ENCODE assay signal across 15 cellular contexts in genomic region chr16:57988929-57989328, GRCh38. TPM values are rescaled to one million over a fixed set of nuclear protein-coding genes. Genes with fewer than 3 reads are reported as not detected.
A peak's percentile ranks its signal among the peaks of the same experiment; 100 is the strongest.
DNase-seq lines count a peak whose midpoint lies in the region; ATAC-seq and TF ChIP-seq lines count a peak whose summit lies in the region.
"Had no signal": no experiment of that assay in that cellular context is flagged by ENCODE, and none has a peak within 500 bp of the region (broad histone marks: within the 10 kb centered on the region; RNA-seq: fewer than 3 reads in every experiment).

No MANE protein-coding gene starts in this region.

- DNase-seq in Caki2 (ENCODE audit: low read depth) (peak; percentile 70), NCI-H1105 treated with DMSO at 0.1 percent for 48 hours (lab: John Stamatoyannopoulos, UW) (peak; percentile 29), islet precursor cell (peak; percentile 51), HFFc6 (no peak), lower leg skin (ENCODE audit: low spot score in 2 of 2) (no peak)
- DNase-seq in activated CD4-positive, alpha-beta T cell treated with anti-CD3 and anti-CD28 coated beads for 36 hours = no peak
- DNase-seq: activated CD8-positive, alpha-beta T cell treated with anti-CD3 and anti-CD28 coated beads, Interleukin-2, amount 10 ng/mL, durations not matched to agents 7 days and 5 days; activated naive CD4-positive, alpha-beta T cell treated with anti-CD3 and anti-CD28 coated beads, Interleukin-2, amount 50 U/mL, for 16 hours; MV-4-11 had no signal

- TF ChIP-seq CTCF in brain (conservative IDR thresholded peaks at IDR 0.05) (no peak), HFFc6 (IDR thresholded peaks at IDR 0.05) (no peak), lower leg skin (IDR thresholded peaks at IDR 0.05) (no peak)

- TF ChIP-seq POLR2A in lower leg skin (IDR thresholded peaks at IDR 0.05) = no peak

- POLR2A ChIA-PET in activated CD4-positive, alpha-beta T cell treated with anti-CD3 and anti-CD28 coated beads for 36 hours (lab: Charles Lee) = no interaction called here

- no peak overlapping the region for H3K4me3 ChIP-seq in lower leg skin (ENCODE audit: low read depth, poor library complexity, severe bottlenecking)
- H3K4me3 ChIP-seq: BLaER1 treated with 17β-estradiol and CSF1 and Interleukin-3, amounts not matched to agents 10 nM and 100 nM; gastroesophageal sphincter had no signal

- H3K9me3 Mint-ChIP-seq in brain (no peaks in the 10 kb centered on the region), HFFc6 (no peaks in the 10 kb centered on the region)
- H3K9me3 Mint-ChIP-seq in activated CD4-positive, alpha-beta T cell treated with anti-CD3 and anti-CD28 coated beads for 36 hours (ENCODE audit: low read depth) = no peaks in the 10 kb centered on the region

- H3K27ac Mint-ChIP-seq in brain (peak overlapping the region in 4 of 5 experiments; percentile 55 to 72 (median 60)), HFFc6 (no peak overlapping the region)
- no peak overlapping the region for H3K27ac Mint-ChIP-seq in activated CD4-positive, alpha-beta T cell treated with anti-CD3 and anti-CD28 coated beads for 36 hours
- H3K27ac Mint-ChIP-seq: activated CD8-positive, alpha-beta T cell treated with anti-CD3 and anti-CD28 coated beads, Interleukin-2, amount 10 ng/mL, durations not matched to agents 7 days and 5 days had no signal

- H3K4me3 Mint-ChIP-seq in brain (no peak overlapping the region), HFFc6 (no peak overlapping the region)
- H3K4me3 Mint-ChIP-seq in activated CD4-positive, alpha-beta T cell treated with anti-CD3 and anti-CD28 coated beads for 36 hours = no peak overlapping the region
- H3K4me3 Mint-ChIP-seq: activated CD8-positive, alpha-beta T cell treated with anti-CD3 and anti-CD28 coated beads, Interleukin-2, amount 10 ng/mL, durations not matched to agents 7 days and 5 days had no signal

- no peaks in the 10 kb centered on the region for H3K36me3 Mint-ChIP-seq in brain
- H3K36me3 Mint-ChIP-seq in activated CD4-positive, alpha-beta T cell treated with anti-CD3 and anti-CD28 coated beads for 36 hours (ENCODE audit: low read depth) = no peaks in the 10 kb centered on the region
- H3K36me3 Mint-ChIP-seq in HFFc6 (ENCODE audit: low read depth) = no peaks in the 10 kb centered on the region

- H3K27me3 Mint-ChIP-seq in brain (peaks cover 25% of the 10 kb centered on the region), HFFc6 (ENCODE audit: insufficient read depth) (peaks cover 22% of the 10 kb centered on the region)
- H3K27me3 Mint-ChIP-seq in activated CD4-positive, alpha-beta T cell treated with anti-CD3 and anti-CD28 coated beads for 36 hours = no peaks in the 10 kb centered on the region

- H3K4me1 Mint-ChIP-seq in brain (peaks cover 7% of the 10 kb centered on the region), HFFc6 (ENCODE audit: low read depth) (no peaks in the 10 kb centered on the region)
- H3K4me1 Mint-ChIP-seq in activated CD4-positive, alpha-beta T cell treated with anti-CD3 and anti-CD28 coated beads for 36 hours = peaks cover 7% of the 10 kb centered on the region

- in situ Hi-C loops in Caki2 (cut with HindIII; ENCODE audit: low pct_unique_long_range_greater_than_20kb, low sequenced_read_pairs) = no loop called here

- CTCF ChIA-PET in activated CD4-positive, alpha-beta T cell treated with anti-CD3 and anti-CD28 coated beads for 36 hours (lab: Charles Lee) = interaction anchor here (0.7 kb wide), 1 partner anchor 454 kb away, joined by 3 read pairs; no protein-coding TSS in a partner anchor

- 55% methylated on average over 1 of the region's 1 CpG; no CpG with 5 or more reads in 1 of the 2 donors for WGBS in lower leg skin, 2 donors

- ATAC-seq in HG02852 (IDR thresholded peaks at IDR 0.05; ENCODE audit: unreplicated experiment) = no peak
- ATAC-seq in activated CD4-positive, alpha-beta T cell treated with anti-CD3 and anti-CD28 coated beads for 36 hours = no peak
- ATAC-seq: activated CD8-positive, alpha-beta T cell treated with anti-CD3 and anti-CD28 coated beads, Interleukin-2, amount 10 ng/mL, durations not matched to agents 7 days and 5 days; gastroesophageal sphincter had no signal

- intact Hi-C loops in activated CD4-positive, alpha-beta T cell treated with anti-CD3 and anti-CD28 coated beads for 36 hours (cut with DNase I, micrococcal nuclease) = no loop called here
- intact Hi-C loops in lower leg skin (cut with DNase I; ENCODE audit: low total_unique reads) = no loop called here

RNA-seq across cellular contexts. Expression of gene ZNF319, which starts 11.5 kb away (rescaled TPM):
- 1.7 and 6.3 TPM in 2 replicates for total RNA-seq in Caki2 (2014; rRNA removed; shearing (Covaris generic); ENCODE audit: low replicate concordance)
- 15.1 TPM for polyA plus RNA-seq in brain (ENCODE audit: insufficient read depth, low read depth, low replicate concordance)
- total RNA-seq in activated CD4-positive, alpha-beta T cell treated with anti-CD3 and anti-CD28 coated beads for 36 hours = 1 to 10 TPM; 5.3 to 6.6 TPM
- 10 to 100 TPM in 2 of 6 experiments, 1 to 10 TPM in 4; 8.3 to 12.0 (median 9.4) TPM for total RNA-seq in HFFc6 (2021; fragmentation: NEBNext Ultra II Directional; extraction: Animal tissue kit (Norgen Biotek cat#: 25700))
- 10 to 100 TPM in 1 of 4 donors, 1 to 10 TPM in 3; 8.1 to 12.1 (median 8.6) TPM for total RNA-seq in lower leg skin

RNA-seq across cellular contexts. Expression of gene USB1, which starts 12.3 kb away (rescaled TPM):
- 11.9 and 21.3 TPM in 2 replicates for total RNA-seq in Caki2 (2014; rRNA removed; shearing (Covaris generic); ENCODE audit: low replicate concordance)
- polyA plus RNA-seq in brain (ENCODE audit: insufficient read depth, low read depth, low replicate concordance) = 59.1 TPM
- total RNA-seq in activated CD4-positive, alpha-beta T cell treated with anti-CD3 and anti-CD28 coated beads for 36 hours = 10 to 100 TPM; 37.3 to 38.5 TPM
- total RNA-seq in HFFc6 (2021; fragmentation: NEBNext Ultra II Directional; extraction: Animal tissue kit (Norgen Biotek cat#: 25700)) = 10 to 100 TPM; 62.9 to 88.3 (median 76.3) TPM
- total RNA-seq in lower leg skin = 10 to 100 TPM; 13.3 to 34.2 (median 23.3) TPM

RNA-seq across cellular contexts. Expression of gene CNGB1, which starts 18.0 kb away (rescaled TPM):
- 0.20 TPM in 1 of 2 replicates, not detected in the other for total RNA-seq in Caki2 (2014; rRNA removed; shearing (Covaris generic); ENCODE audit: low replicate concordance)
- 17.1 TPM for polyA plus RNA-seq in brain (ENCODE audit: insufficient read depth, low read depth, low replicate concordance)
- total RNA-seq in activated CD4-positive, alpha-beta T cell treated with anti-CD3 and anti-CD28 coated beads for 36 hours = not detected
- under 1 TPM in 1 of 6 experiments, not detected in 5; 0.02 TPM for total RNA-seq in HFFc6 (2021; fragmentation: NEBNext Ultra II Directional; extraction: Animal tissue kit (Norgen Biotek cat#: 25700))
- not detected for total RNA-seq in lower leg skin
- total RNA-seq: activated CD8-positive, alpha-beta T cell treated with anti-CD3 and anti-CD28 coated beads, Interleukin-2, amount 10 ng/mL, durations not matched to agents 7 days and 5 days; T-helper 1 cell treated with Interleukin-12 subunit alpha and Interleukin-12 subunit beta and Interleukin-4 antibody, amounts not matched to agents 30 ng/mL and 1 ng/mL, for 36 hours had no signal
- polyA plus RNA-seq: liver had no signal

RNA-seq across cellular contexts. Expression of gene MMP15, which starts 36.6 kb away (rescaled TPM):
- total RNA-seq in Caki2 (2014; rRNA removed; shearing (Covaris generic); ENCODE audit: low replicate concordance) = 11.7 and 12.3 TPM in 2 replicates
- polyA plus RNA-seq in brain (ENCODE audit: insufficient read depth, low read depth, low replicate concordance) = 8.2 TPM
- under 1 TPM; 0.19 to 0.43 TPM for total RNA-seq in activated CD4-positive, alpha-beta T cell treated with anti-CD3 and anti-CD28 coated beads for 36 hours
- 1 to 10 TPM in 4 of 6 experiments, under 1 TPM in 2; 0.82 to 4.1 (median 1.1) TPM for total RNA-seq in HFFc6 (2021; fragmentation: NEBNext Ultra II Directional; extraction: Animal tissue kit (Norgen Biotek cat#: 25700))
- 1 to 10 TPM; 5.2 to 9.1 (median 7.7) TPM for total RNA-seq in lower leg skin

Comparison
In these comparisons a context has a peak if more than half of its experiments do, and no peak if none do; other contexts are left out.
1. DNase-seq: peak in Caki2 (single experiment), NCI-H1105 treated with DMSO at 0.1 percent for 48 hours (single experiment) and islet precursor cell (single experiment); none in activated CD4-positive, alpha-beta T cell treated with anti-CD3 and anti-CD28 coated beads for 36 hours (single experiment), HFFc6 (single experiment) and lower leg skin (0 of 2).
2. H3K27ac Mint-ChIP-seq: peak in brain (4 of 5); none in activated CD4-positive, alpha-beta T cell treated with anti-CD3 and anti-CD28 coated beads for 36 hours (single experiment) and HFFc6 (single experiment).